Comparison of ENCODE assay signal across 8 cellular contexts in the genomic region with DNA sequence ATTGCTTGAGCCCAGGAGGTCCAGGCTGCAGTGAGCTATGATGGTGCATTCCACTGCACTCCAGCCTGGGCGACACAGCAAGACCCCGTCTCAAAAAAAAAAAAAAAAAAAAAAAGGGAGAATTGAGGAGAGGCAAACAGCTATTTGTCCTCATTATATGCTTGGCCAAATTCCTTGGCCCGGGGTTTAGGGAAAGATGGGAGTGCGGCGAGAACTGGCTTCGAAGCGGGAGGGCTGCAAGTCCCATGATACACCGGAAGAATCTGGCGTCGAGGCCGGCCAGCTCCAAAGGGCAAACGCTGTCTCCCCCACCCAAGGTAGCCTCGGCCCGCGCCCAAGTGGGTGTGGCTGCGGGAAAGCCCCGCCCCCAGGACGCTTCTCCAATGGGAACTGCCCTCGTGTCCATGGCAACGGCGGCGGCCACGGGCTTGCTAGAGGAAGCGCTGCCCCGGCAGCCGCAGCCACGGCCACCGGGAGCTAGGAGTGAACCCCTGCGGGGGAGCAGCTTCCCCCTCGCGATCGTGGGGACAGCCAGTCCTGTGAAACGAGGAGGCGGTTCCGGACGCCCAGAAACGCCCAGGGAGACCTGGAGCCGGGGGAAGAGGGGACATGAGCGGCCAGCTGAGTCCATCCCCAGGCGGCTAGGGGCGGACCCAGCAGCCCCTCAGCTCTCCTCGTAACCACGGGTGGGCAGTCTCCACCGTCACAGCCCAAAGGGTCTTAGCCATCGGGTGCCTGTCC. TPM values are rescaled to one million over a fixed set of nuclear protein-coding genes. Genes with fewer than 3 reads are reported as not detected.
DNase-seq lines count a peak whose midpoint lies in the region; ATAC-seq and TF ChIP-seq lines count a peak whose summit lies in the region.

A gene with protein sequence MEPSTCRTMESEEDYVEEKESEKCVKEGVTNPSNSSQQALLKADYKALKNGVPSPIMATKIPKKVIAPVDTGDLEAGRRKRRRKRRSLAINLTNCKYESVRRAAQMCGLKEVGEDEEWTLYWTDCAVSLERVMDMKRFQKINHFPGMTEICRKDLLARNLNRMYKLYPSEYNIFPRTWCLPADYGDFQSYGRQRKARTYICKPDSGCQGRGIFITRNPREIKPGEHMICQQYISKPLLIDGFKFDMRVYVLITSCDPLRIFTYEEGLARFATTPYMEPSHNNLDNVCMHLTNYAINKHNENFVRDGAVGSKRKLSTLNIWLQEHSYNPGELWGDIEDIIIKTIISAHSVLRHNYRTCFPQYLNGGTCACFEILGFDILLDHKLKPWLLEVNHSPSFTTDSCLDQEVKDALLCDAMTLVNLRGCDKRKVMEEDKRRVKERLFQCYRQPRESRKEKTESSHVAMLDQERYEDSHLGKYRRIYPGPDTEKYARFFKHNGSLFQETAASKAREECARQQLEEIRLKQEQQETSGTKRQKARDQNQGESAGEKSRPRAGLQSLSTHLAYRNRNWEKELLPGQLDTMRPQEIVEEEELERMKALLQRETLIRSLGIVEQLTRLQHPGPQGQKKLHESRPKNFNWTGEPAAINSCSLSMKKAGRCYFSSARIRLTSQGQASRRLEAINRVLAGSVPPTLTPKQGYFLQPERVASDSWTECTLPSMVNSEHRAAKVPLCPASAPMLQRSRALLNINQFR (plus strand): TSS at position 434 of the 741 bp plus-strand sequence. CDS start 1,075 bp downstream, outside the sequence.

- POLR2A ChIA-PET in Caco-2 (lab: Charles Lee), result interaction anchor here (0.5 to 1.4 kb wide), 7 partner anchors 16 to 432 kb away, joined by 3 to 23 read pairs (median 4); a partner anchor contains a TSS

- H3K27me3 ChIP-seq in Caco-2 (replicated peaks; ENCODE audit: control insufficient read depth, insufficient read depth, low read length) (no peaks in the 10 kb centered on the region), breast epithelium (no peaks in the 10 kb centered on the region), skeletal muscle satellite cell (ENCODE audit: control insufficient read depth, insufficient read depth, low read length) (no peaks in the 10 kb centered on the region)

- peak within 1 kb of the TSS; percentile 61 for H3K27ac Mint-ChIP-seq in Caco-2 (ENCODE audit: unreplicated experiment)

- TF ChIP-seq CTCF in Caco-2 (IDR thresholded peaks at IDR 0.05; ENCODE audit: insufficient read depth in 1 of 2, low read depth in 1 of 2, low read length in 1 of 2, severe bottlenecking in 1 of 2, unreplicated experiment in 1 of 2) (no peak), WI38 (IDR thresholded peaks at IDR 0.05; ENCODE audit: low read depth, low read length) (no peak), breast epithelium (IDR thresholded peaks at IDR 0.05) (peak in 1 of 3 donors; percentile 17)

- peak within 1 kb of the TSS; percentile 100 for H3K4me2 ChIP-seq in skeletal muscle satellite cell (ENCODE audit: low read length)

- peak within 1 kb of the TSS; percentile 73 for H3K4me3 Mint-ChIP-seq in Caco-2 (ENCODE audit: unreplicated experiment)

- H3K9ac ChIP-seq in skeletal muscle satellite cell (ENCODE audit: low read depth, low read length), result peak within 1 kb of the TSS; percentile 64

- DNase-seq in Caco-2, result peak; percentile 97 to 98
- peak; percentile 16 for DNase-seq in NCI-H2107 (lab: John Stamatoyannopoulos, UW)
- DNase-seq in breast epithelium (ENCODE audit: low spot score in 2 of 2), result peak; percentile 85 to 86
- DNase-seq in iPS-NIHi11 (ENCODE audit: low spot score), result peak; percentile 98

- CTCF ChIA-PET in Caco-2 (lab: Charles Lee), result interaction anchor here (0.6 to 2.2 kb wide), 6 partner anchors 16 to 94 kb away, joined by 3 to 9 read pairs (median 6); a partner anchor contains a TSS

- no peaks in the 10 kb centered on the region for H3K27me3 Mint-ChIP-seq in Caco-2 (ENCODE audit: insufficient read depth, unreplicated experiment)

- intact Hi-C loops in Caco-2 (cut with micrococcal nuclease; ENCODE audit: unreplicated experiment) (loop anchor here (1.0 kb wide), 1 partner anchor 16 kb away; a partner anchor contains a TSS), breast epithelium (cut with DNase I; ENCODE audit: low total_unique reads) (no loop called here)

- no TSS peak for BruUV-seq in Caco-2 (replicated peaks; lab: Mats Ljungman, UMichigan)

- H3K4me1 Mint-ChIP-seq in Caco-2 (ENCODE audit: low read depth, unreplicated experiment), result peaks cover 6% of the 10 kb centered on the region

- TF ChIP-seq POLR2A in breast epithelium (IDR thresholded peaks at IDR 0.05), result no peak

- peak within 1 kb of the TSS; percentile 51 for H3K4me3 ChIP-seq in Caco-2 (ENCODE audit: low read depth, low read length)
- H3K4me3 ChIP-seq in WI38 (ENCODE audit: low read depth, low read length), result peak within 1 kb of the TSS; percentile 67
- peak within 1 kb of the TSS; percentile 50 to 88 (median 60) for H3K4me3 ChIP-seq in breast epithelium
- H3K4me3 ChIP-seq in skeletal muscle satellite cell (ENCODE audit: low read length), result peak within 1 kb of the TSS; percentile 91

- H3K27ac ChIP-seq in breast epithelium, result peak within 1 kb of the TSS; percentile 52 to 75

- H3K9me3 ChIP-seq in Caco-2, result no peaks in the 10 kb centered on the region
- H3K9me3 ChIP-seq in breast epithelium, result no peaks in the 10 kb centered on the region
- no peaks in the 10 kb centered on the region for H3K9me3 ChIP-seq in skeletal muscle satellite cell (replicated peaks; ENCODE audit: low read length)

- peaks cover 5% of the 10 kb centered on the region for H3K36me3 Mint-ChIP-seq in Caco-2 (ENCODE audit: insufficient read depth, unreplicated experiment)

- H3K4me1 ChIP-seq in Caco-2 (peaks cover 7% of the 10 kb centered on the region; the same call in 1 of the 2 replicates), breast epithelium (no peaks in the 10 kb centered on the region), skeletal muscle satellite cell (ENCODE audit: control insufficient read depth, insufficient read depth, low read length) (peaks cover 4% of the 10 kb centered on the region)

- H3K36me3 ChIP-seq in Caco-2 (ENCODE audit: control insufficient read depth, insufficient read depth, low read length), result no peaks in the 10 kb centered on the region
- H3K36me3 ChIP-seq in breast epithelium, result no peaks in the 10 kb centered on the region
- H3K36me3 ChIP-seq in skeletal muscle satellite cell (ENCODE audit: insufficient read depth, low read length), result no peaks in the 10 kb centered on the region

- ATAC-seq in HG02571 (IDR thresholded peaks at IDR 0.05; ENCODE audit: unreplicated experiment), result peak; percentile 86
- no peak for ATAC-seq in HG03565 (IDR thresholded peaks at IDR 0.05; ENCODE audit: unreplicated experiment)

- H3K9me3 Mint-ChIP-seq in Caco-2 (ENCODE audit: unreplicated experiment), result no peaks in the 10 kb centered on the region

RNA-seq across cellular contexts. Expression of the gene that starts here (rescaled TPM):
- total RNA-seq in Caco-2 (2022) (0.43 TPM in 1 of 2 replicates, not detected in the other), breast epithelium (under 1 TPM in 1 of 3 donors, not detected in 2; 0.15 TPM)
- total RNA-seq in skeletal muscle satellite cell (2012; rRNA removed), result not detected in 2 replicates

Comparison
In these comparisons a context has a peak if more than half of its experiments do, and no peak if none do; other contexts are left out.
1. Peak in DNase-seq and H3K4me3 ChIP-seq in Caco-2; RNA of the gene not detected or under 1 TPM.
2. Peak in DNase-seq, H3K4me3 ChIP-seq and H3K27ac ChIP-seq in breast epithelium; RNA of the gene not detected or under 1 TPM.
3. DNase-seq: peak in every context shown above with its lines; median percentile 98 in iPS-NIHi11; 98 in Caco-2; 86 in breast epithelium; 16 in NCI-H2107.